In genomic region chr5:142926549-142926948, GRCh38 we compare ENCODE assay signal across 21 cellular contexts.
DNase-seq lines count a peak whose midpoint lies in the region; ATAC-seq and TF ChIP-seq lines count a peak whose summit lies in the region.
"Had no signal": no experiment of that assay in that cellular context is flagged by ENCODE, and none has a peak within 500 bp of the region (broad histone marks: within the 10 kb centered on the region; RNA-seq: fewer than 3 reads in every experiment).

No MANE protein-coding gene starts in this region.

- intact Hi-C loops in left ventricle myocardium superior (cut with micrococcal nuclease) (loop anchor here (10.0 kb wide), 1 partner anchor 138 kb away; no protein-coding TSS in a partner anchor), left cardiac atrium (cut with DNase I) (loop anchor here in 1 of 2 donors (5.0 to 10.0 kb wide), 3 partner anchors 36 to 898 kb away; partner anchors contain the start of gene NR3C1)

- H3K4me3 ChIP-seq in neutrophil (ENCODE audit: low read depth in 1 of 2, low read length in 1 of 2), result no peak overlapping the region
- no peak overlapping the region for H3K4me3 ChIP-seq in neural progenitor cell

- H3K4me1 Mint-ChIP-seq in neural progenitor cell, result peaks cover 3% of the 10 kb centered on the region

- H3K36me3 ChIP-seq in neutrophil (peaks cover 32% of the 10 kb centered on the region), neural progenitor cell (no peaks in the 10 kb centered on the region)

- H4K20me1 ChIP-seq in neural progenitor cell (ENCODE audit: low read depth), result no peaks in the 10 kb centered on the region

- ATAC-seq in left ventricle myocardium superior (peak; percentile 14), left cardiac atrium (no peak), HG02610 (IDR thresholded peaks at IDR 0.05; ENCODE audit: unreplicated experiment) (no peak), HG02571 (IDR thresholded peaks at IDR 0.05; ENCODE audit: unreplicated experiment) (no peak)
- ATAC-seq: activated CD8-positive, alpha-beta T cell treated with anti-CD3 and anti-CD28 coated beads for 36 hours had no signal

- no peaks in the 10 kb centered on the region for H3K9me3 Mint-ChIP-seq in neural progenitor cell
- H3K9me3 Mint-ChIP-seq: activated CD8-positive, alpha-beta T cell treated with anti-CD3 and anti-CD28 coated beads for 36 hours; CD4-positive, alpha-beta memory T cell; naive B cell had no signal

- no peak overlapping the region for H3K9ac ChIP-seq in neural progenitor cell

- H3K79me2 ChIP-seq in neural progenitor cell (ENCODE audit: low read depth), result no peaks in the 10 kb centered on the region

- H3K27me3 ChIP-seq in neutrophil, result no peaks in the 10 kb centered on the region
- no peaks in the 10 kb centered on the region for H3K27me3 ChIP-seq in neural progenitor cell

- H3K27ac Mint-ChIP-seq in neural progenitor cell, result no peak overlapping the region
- H3K27ac Mint-ChIP-seq: naive B cell had no signal

- no peaks in the 10 kb centered on the region for H3K36me3 Mint-ChIP-seq in neural progenitor cell

- DNase-seq in left ventricle myocardium superior (no peak), left cardiac atrium (no peak), dermis blood vessel endothelial cell (peak; percentile 40), T-helper 1 cell (no peak), neural progenitor cell (ENCODE audit: low spot score) (no peak)
- DNase-seq: activated CD8-positive, alpha-beta T cell treated with anti-CD3 and anti-CD28 coated beads for 36 hours; activated naive CD4-positive, alpha-beta T cell; activated T-cell treated with anti-CD3 and anti-CD28 coated beads, Interleukin-2, amount 50 U/mL, for 1 hour; amygdala; CD4-positive, alpha-beta memory T cell; effector memory CD4-positive, alpha-beta T cell; naive B cell; NCI-H187 treated with DMSO at 0.1 percent for 48 hours; NCI-H524; OCI-M1; posterior cingulate gyrus; SIG-M5; stimulated activated CD8-positive, alpha-beta memory T cell treated with anti-CD3 and anti-CD28 coated beads, Interleukin-4, amount 100 ng/mL, for 48 hours had no signal

- peak overlapping the region; percentile 78 for H3K27ac ChIP-seq in neutrophil
- H3K27ac ChIP-seq in neural progenitor cell, result no peak overlapping the region

- H2AFZ ChIP-seq in neural progenitor cell (replicated peaks), result no peak overlapping the region

- H3F3A ChIP-seq in neural progenitor cell (ENCODE audit: low read depth), result no peaks in the 10 kb centered on the region

- no peak overlapping the region for H3K4me2 ChIP-seq in neural progenitor cell

- H3K9me3 ChIP-seq in neutrophil, result no peaks in the 10 kb centered on the region
- no peaks in the 10 kb centered on the region for H3K9me3 ChIP-seq in neural progenitor cell (ENCODE audit: low read depth)

- no peaks in the 10 kb centered on the region for H3K27me3 Mint-ChIP-seq in neural progenitor cell (ENCODE audit: insufficient read depth, low read depth)
- H3K27me3 Mint-ChIP-seq: activated CD8-positive, alpha-beta T cell treated with anti-CD3 and anti-CD28 coated beads for 36 hours; CD4-positive, alpha-beta memory T cell; naive B cell had no signal

- H3K4me1 ChIP-seq in neutrophil (ENCODE audit: control insufficient read depth in 1 of 2, insufficient read depth in 1 of 2, low read depth in 1 of 2, low read length in 1 of 2) (peaks cover 31 to 36% of the 10 kb centered on the region in 2 experiments), neural progenitor cell (no peaks in the 10 kb centered on the region)

- no peak overlapping the region for H3K4me3 Mint-ChIP-seq in neural progenitor cell
- H3K4me3 Mint-ChIP-seq: activated CD8-positive, alpha-beta T cell treated with anti-CD3 and anti-CD28 coated beads for 36 hours; CD4-positive, alpha-beta memory T cell; naive B cell had no signal

- TF ChIP-seq CTCF in neutrophil (IDR thresholded peaks at IDR 0.05), result no peak
- TF ChIP-seq CTCF in neural progenitor cell (IDR thresholded peaks at IDR 0.05), result no peak
